ENCODE assay signal across 9 cellular contexts in the genomic region with DNA sequence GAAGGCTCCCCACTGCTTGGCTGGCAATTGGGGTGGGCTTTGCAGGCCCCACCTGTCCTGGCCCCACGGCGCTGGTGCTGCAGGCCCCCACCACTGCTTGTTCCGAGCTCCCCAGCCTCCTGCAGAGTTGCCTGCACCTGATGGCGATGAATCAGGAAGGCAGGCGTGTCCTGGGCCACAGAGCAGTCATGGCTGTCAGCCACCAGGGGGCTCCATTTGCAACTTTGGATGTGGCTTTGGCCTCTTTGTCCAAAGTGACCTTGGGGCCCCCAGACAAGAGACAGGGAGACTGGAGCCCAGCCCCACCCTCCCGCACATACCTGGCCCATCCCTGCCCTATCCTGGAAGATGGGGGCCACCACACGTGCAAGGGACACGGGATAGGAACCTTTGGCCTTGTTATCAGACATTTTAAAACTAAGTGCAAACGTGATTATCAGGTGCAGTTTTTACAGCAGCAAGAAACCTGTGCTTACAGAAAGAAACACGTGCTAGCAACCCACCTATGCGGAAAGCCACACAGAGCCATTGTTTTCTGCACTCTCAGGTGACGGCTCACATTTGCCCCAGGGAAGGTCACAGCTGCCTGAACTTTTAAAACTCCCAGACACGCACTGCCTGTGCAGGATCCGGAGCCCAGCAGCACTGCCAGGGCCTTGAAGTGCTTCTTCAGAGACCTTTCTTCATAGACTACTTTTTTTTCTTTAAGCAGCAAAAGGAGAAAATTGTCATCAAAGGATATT. TPM values are rescaled to one million over a fixed set of nuclear protein-coding genes. Genes with fewer than 3 reads are reported as not detected.
DNase-seq lines count a peak whose midpoint lies in the region; ATAC-seq lines count a peak whose summit lies in the region.
"Had no signal": no experiment of that assay in that cellular context is flagged by ENCODE, and none has a peak within 500 bp of the region (broad histone marks: within the 10 kb centered on the region; RNA-seq: fewer than 3 reads in every experiment).

A gene with protein sequence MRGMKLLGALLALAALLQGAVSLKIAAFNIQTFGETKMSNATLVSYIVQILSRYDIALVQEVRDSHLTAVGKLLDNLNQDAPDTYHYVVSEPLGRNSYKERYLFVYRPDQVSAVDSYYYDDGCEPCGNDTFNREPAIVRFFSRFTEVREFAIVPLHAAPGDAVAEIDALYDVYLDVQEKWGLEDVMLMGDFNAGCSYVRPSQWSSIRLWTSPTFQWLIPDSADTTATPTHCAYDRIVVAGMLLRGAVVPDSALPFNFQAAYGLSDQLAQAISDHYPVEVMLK (plus strand): TSS at position 443 of the 743 bp plus-strand sequence. CDS start 683 bp downstream, outside the sequence.

- H3K79me1 ChIP-seq in mesenchymal stem cell (replicated peaks; ENCODE audit: low read length, poor library complexity, severe bottlenecking), result peaks cover 6% of the 10 kb centered on the region

- H2BK15ac ChIP-seq in mesenchymal stem cell (ENCODE audit: low read depth, poor library complexity, severe bottlenecking), result no peak within 1 kb of the TSS

- no peak within 1 kb of the TSS for H3K4me3 ChIP-seq in mesenchymal stem cell (ENCODE audit: insufficient read depth in 1 of 2, low read depth in 1 of 2, low read length in 2 of 2)
- H3K4me3 ChIP-seq: skin epidermis had no signal

- H3K27me3 Mint-ChIP-seq in activated CD4-positive, alpha-beta T cell treated with anti-CD3 and anti-CD28 coated beads, Interleukin-2, amount 10 ng/mL, durations not matched to agents 24 days and 14 days, result no peaks in the 10 kb centered on the region

- no peak within 1 kb of the TSS for H4K91ac ChIP-seq in mesenchymal stem cell (ENCODE audit: low read length)

- peak within 1 kb of the TSS in 1 of 2 experiments; percentile 50 for H3K4ac ChIP-seq in mesenchymal stem cell (ENCODE audit: low read depth in 1 of 2, low read length in 2 of 2)

- DNase-seq in NCI-H345 (lab: John Stamatoyannopoulos, UW) (peak; percentile 10), NCI-H345 treated with DMSO at 0.1 percent for 48 hours (lab: John Stamatoyannopoulos, UW; ENCODE audit: unreplicated experiment) (no peak), NCI-H146 treated with DMSO at 0.1 percent for 48 hours (lab: John Stamatoyannopoulos, UW; ENCODE audit: unreplicated experiment) (peak; percentile 35), mesenchymal stem cell (peak; percentile 52)
- peak; percentile 87 for DNase-seq in activated CD4-positive, alpha-beta T cell treated with anti-CD3 and anti-CD28 coated beads, Interleukin-2, amount 10 ng/mL, durations not matched to agents 24 days and 14 days
- peak; percentile 38 for DNase-seq in effector CD4-positive, alpha-beta T cell
- DNase-seq in stimulated activated CD8-positive, alpha-beta memory T cell treated with anti-CD3 and anti-CD28 coated beads, Interleukin-7, amount 100 ng/mL, for 48 hours (ENCODE audit: extremely low read depth in 1 of 2, low read depth in 1 of 2), result peak; percentile 15 to 24

- H3K4me1 ChIP-seq in mesenchymal stem cell (ENCODE audit: control insufficient read depth, insufficient read depth, low read depth, low read length), result peaks cover 16% of the 10 kb centered on the region

- no peak within 1 kb of the TSS for H3K27ac ChIP-seq in mesenchymal stem cell (ENCODE audit: low read length, poor library complexity, severe bottlenecking)
- H3K27ac ChIP-seq: skin epidermis had no signal

- H2AFZ ChIP-seq in mesenchymal stem cell (ENCODE audit: low read depth, low read length), result no peak within 1 kb of the TSS

- H3K27ac Mint-ChIP-seq in activated CD4-positive, alpha-beta T cell treated with anti-CD3 and anti-CD28 coated beads, Interleukin-2, amount 10 ng/mL, durations not matched to agents 24 days and 14 days, result peak within 1 kb of the TSS; percentile 29

- H3K36me3 Mint-ChIP-seq in activated CD4-positive, alpha-beta T cell treated with anti-CD3 and anti-CD28 coated beads, Interleukin-2, amount 10 ng/mL, durations not matched to agents 24 days and 14 days (ENCODE audit: low read depth), result peaks cover 37% of the 10 kb centered on the region

- H2BK120ac ChIP-seq in mesenchymal stem cell (ENCODE audit: low read depth, low read length), result no peak within 1 kb of the TSS

- no peak within 1 kb of the TSS for H2BK5ac ChIP-seq in mesenchymal stem cell (ENCODE audit: low read depth, low read length, poor library complexity, severe bottlenecking)

- 76% methylated on average over 14 of the region's 14 CpGs for WGBS in mesenchymal stem cell

- no peak within 1 kb of the TSS for H4K8ac ChIP-seq in mesenchymal stem cell (ENCODE audit: low read length)

- H2AK5ac ChIP-seq in mesenchymal stem cell (ENCODE audit: low read length, severe bottlenecking), result no peak within 1 kb of the TSS

- no peak within 1 kb of the TSS for H3K18ac ChIP-seq in mesenchymal stem cell (ENCODE audit: low read depth in 1 of 2, low read length in 2 of 2)

- no peak within 1 kb of the TSS for H3K9ac ChIP-seq in mesenchymal stem cell (ENCODE audit: low read length)

- no peaks in the 10 kb centered on the region for H3K27me3 ChIP-seq in mesenchymal stem cell (ENCODE audit: control insufficient read depth in 1 of 2, insufficient read depth in 1 of 2, low read length in 2 of 2)

- no peak within 1 kb of the TSS for H3K4me3 Mint-ChIP-seq in activated CD4-positive, alpha-beta T cell treated with anti-CD3 and anti-CD28 coated beads, Interleukin-2, amount 10 ng/mL, durations not matched to agents 24 days and 14 days

- no peak within 1 kb of the TSS for H3K14ac ChIP-seq in mesenchymal stem cell (ENCODE audit: low read length in 2 of 2)

- H2BK12ac ChIP-seq in mesenchymal stem cell (ENCODE audit: low read length in 2 of 2), result no peak within 1 kb of the TSS

- H3K4me2 ChIP-seq in mesenchymal stem cell (ENCODE audit: low read length, poor library complexity, severe bottlenecking), result no peak within 1 kb of the TSS

- H3K9me3 ChIP-seq in mesenchymal stem cell (ENCODE audit: control insufficient read depth, low read length), result no peaks in the 10 kb centered on the region

- no peak for ATAC-seq in HG03378 (IDR thresholded peaks at IDR 0.05; ENCODE audit: unreplicated experiment)

- H3K9me3 Mint-ChIP-seq in activated CD4-positive, alpha-beta T cell treated with anti-CD3 and anti-CD28 coated beads, Interleukin-2, amount 10 ng/mL, durations not matched to agents 24 days and 14 days, result no peaks in the 10 kb centered on the region

- intact Hi-C loops in activated CD4-positive, alpha-beta T cell treated with anti-CD3 and anti-CD28 coated beads, Interleukin-2, amount 10 ng/mL, durations not matched to agents 24 days and 14 days (cut with micrococcal nuclease), result no loop called here

- peaks cover 58 to 71% of the 10 kb centered on the region in 2 experiments for H3K36me3 ChIP-seq in mesenchymal stem cell (ENCODE audit: control insufficient read depth in 1 of 2, insufficient read depth in 2 of 2, low read depth in 1 of 2, low read length in 2 of 2)

- peaks cover 9% of the 10 kb centered on the region for H3K4me1 Mint-ChIP-seq in activated CD4-positive, alpha-beta T cell treated with anti-CD3 and anti-CD28 coated beads, Interleukin-2, amount 10 ng/mL, durations not matched to agents 24 days and 14 days

- H3K23ac ChIP-seq in mesenchymal stem cell (ENCODE audit: low read length in 2 of 2), result no peak within 1 kb of the TSS

RNA-seq across cellular contexts. Expression of the gene that starts here (rescaled TPM):
- total RNA-seq in activated CD4-positive, alpha-beta T cell treated with anti-CD3 and anti-CD28 coated beads, Interleukin-2, amount 10 ng/mL, durations not matched to agents 24 days and 14 days, result 11.0 and 11.6 TPM in 2 replicates
- 3.6 TPM for polyA plus RNA-seq in mesenchymal stem cell (2013, experiment 1 of 2)
- 3.5 TPM for polyA plus RNA-seq in mesenchymal stem cell (2013, experiment 2 of 2)
